ENCODE assay signal across 10 cellular contexts in genomic region chr3:155232605-155233004, GRCh38.
DNase-seq lines count a peak whose midpoint lies in the region; ATAC-seq, FAIRE-seq and TF ChIP-seq lines count a peak whose summit lies in the region.
"Had no signal": no experiment of that assay in that cellular context is flagged by ENCODE, and none has a peak within 500 bp of the region (broad histone marks: within the 10 kb centered on the region; RNA-seq: fewer than 3 reads in every experiment).

No MANE protein-coding gene starts in this region.

- no peak for TF ChIP-seq CTCF in Calu3 (IDR thresholded peaks at IDR 0.05; ENCODE audit: unreplicated experiment)
- no peak for TF ChIP-seq CTCF in pancreas (IDR thresholded peaks at IDR 0.05)
- no peak for TF ChIP-seq CTCF in mesothelial cell of epicardium (IDR thresholded peaks at IDR 0.05; ENCODE audit: unreplicated experiment)

- intact Hi-C loops in Calu3 (cut with micrococcal nuclease; ENCODE audit: unreplicated experiment), result loop anchor here (2.0 kb wide), 1 partner anchor 90 kb away; no protein-coding TSS in a partner anchor
- intact Hi-C loops in pancreas (cut with DNase I), result no loop called here

- H3K4me3 Mint-ChIP-seq in Calu3 (ENCODE audit: low read depth, unreplicated experiment), result no peak overlapping the region
- no peak overlapping the region for H3K4me3 Mint-ChIP-seq in mesothelial cell of epicardium

- DNase-seq in Calu3, result peak; percentile 80
- peak; percentile 16 for DNase-seq in NCI-H2081 treated with DMSO at 0.1 percent for 48 hours (lab: John Stamatoyannopoulos, UW)
- DNase-seq in pancreas, result peak in 4 of 6 donors; percentile 21 to 69 (median 32)
- no peak for DNase-seq in mesothelial cell of epicardium (ENCODE audit: low spot score in 2 of 2, unreplicated experiment in 2 of 2)
- no peak for DNase-seq in putamen (ENCODE audit: low spot score)
- DNase-seq in activated CD8-positive, alpha-beta memory T cell treated with anti-CD3 and anti-CD28 coated beads for 24 hours, result no peak
- DNase-seq: stimulated activated CD4-positive, alpha-beta T cell treated with anti-CD3 and anti-CD28 coated beads, Interleukin-4, amount 100 ng/mL, for 4 hours had no signal

- peaks cover 0 to 9% (median 5%) of the 10 kb centered on the region in 3 donors for H3K4me1 ChIP-seq in pancreas

- H3K4me1 Mint-ChIP-seq in Calu3 (ENCODE audit: low read depth, unreplicated experiment) (peaks cover 26% of the 10 kb centered on the region), mesothelial cell of epicardium (peaks cover 16% of the 10 kb centered on the region)

- H3K36me3 Mint-ChIP-seq in Calu3 (ENCODE audit: insufficient read depth, unreplicated experiment), result peaks cover 5% of the 10 kb centered on the region
- no peaks in the 10 kb centered on the region for H3K36me3 Mint-ChIP-seq in mesothelial cell of epicardium

- H3K27ac ChIP-seq in pancreas, result peak overlapping the region in 1 of 4 donors; percentile 30

- no TSS peak for BruUV-seq in Calu3 (replicated peaks; lab: Mats Ljungman, UMichigan)

- no peaks in the 10 kb centered on the region for H3K9me3 Mint-ChIP-seq in Calu3 (ENCODE audit: low read depth, unreplicated experiment)
- H3K9me3 Mint-ChIP-seq in mesothelial cell of epicardium, result peaks cover 14% of the 10 kb centered on the region

- CTCF ChIA-PET in Calu3 (lab: Charles Lee), result interaction anchor here (1.2 to 1.7 kb wide), 2 partner anchors 72 to 89 kb away, joined by 4 to 8 read pairs; no protein-coding TSS in a partner anchor

- FAIRE-seq in pancreas (lab: Jason Lieb, UNC), result no peak
- FAIRE-seq: endometrium had no signal

- ATAC-seq in esophagus mucosa (peak; percentile 75), pancreas (peak; percentile 89 to 94 (median 92)), GM18520 (IDR thresholded peaks at IDR 0.05; ENCODE audit: unreplicated experiment) (no peak)

- H3K27me3 Mint-ChIP-seq in Calu3 (ENCODE audit: unreplicated experiment) (no peaks in the 10 kb centered on the region), mesothelial cell of epicardium (ENCODE audit: low read depth) (no peaks in the 10 kb centered on the region)

- H3K36me3 ChIP-seq in pancreas, result no peaks in the 10 kb centered on the region

- no peaks in the 10 kb centered on the region for H3K27me3 ChIP-seq in pancreas

- H3K27ac Mint-ChIP-seq in Calu3 (ENCODE audit: unreplicated experiment) (peak overlapping the region; percentile 69), mesothelial cell of epicardium (no peak overlapping the region)

- no peak overlapping the region for H3K4me3 ChIP-seq in pancreas

- 36 to 43% methylated on average over 3 of the region's 3 CpGs for WGBS in pancreas, 2 donors

- no peaks in the 10 kb centered on the region for H3K9me3 ChIP-seq in pancreas

Comparison
In these comparisons a context has a peak if more than half of its experiments do, and no peak if none do; other contexts are left out.
1. DNase-seq: peak in Calu3 (single experiment), NCI-H2081 treated with DMSO at 0.1 percent for 48 hours (single experiment) and pancreas (4 of 6); none in mesothelial cell of epicardium (0 of 2), putamen (single experiment) and activated CD8-positive, alpha-beta memory T cell treated with anti-CD3 and anti-CD28 coated beads for 24 hours (single experiment).